15 cellular contexts compared by ENCODE assay signal in genomic region chr10:55024718-55025117, GRCh38.
DNase-seq lines count a peak whose midpoint lies in the region; ATAC-seq, FAIRE-seq and TF ChIP-seq lines count a peak whose summit lies in the region.
"Had no signal": no experiment of that assay in that cellular context is flagged by ENCODE, and none has a peak within 500 bp of the region (broad histone marks: within the 10 kb centered on the region; RNA-seq: fewer than 3 reads in every experiment).

No MANE protein-coding gene starts in this region.

- H3K9me3 ChIP-seq in smooth muscle cell (replicated peaks; ENCODE audit: low read depth) (no peaks in the 10 kb centered on the region), pancreas (no peaks in the 10 kb centered on the region)
- H3K9me3 ChIP-seq: ovary, testis had no signal

- WGBS in smooth muscle cell (ENCODE audit: low lambda C conversion rate), result 6% methylated on average over 1 of the region's 1 CpG
- WGBS in pancreas, 2 donors, result 0% methylated on average over 1 of the region's 1 CpG

- no peak for FAIRE-seq in pancreas (lab: Jason Lieb, UNC)
- FAIRE-seq: astrocyte, D721Med had no signal

- peaks cover 13% of the 10 kb centered on the region for H3K4me1 Mint-ChIP-seq in brain

- H3K9ac ChIP-seq in smooth muscle cell (ENCODE audit: low read depth), result no peak overlapping the region

- peak overlapping the region in 2 of 5 experiments; percentile 8 to 54 for H3K4me3 Mint-ChIP-seq in brain

- DNase-seq in NCI-H510A treated with DMSO at 0.1 percent for 48 hours (lab: John Stamatoyannopoulos, UW) (peak; percentile 3), NCI-H510A (lab: John Stamatoyannopoulos, UW) (no peak), NCI-H774 (lab: John Stamatoyannopoulos, UW) (peak; percentile 15), smooth muscle cell (lab: John Stamatoyannopoulos, UW; ENCODE audit: unreplicated experiment) (no peak), pancreas (no peak), NCI-H524 treated with DMSO at 0.1 percent for 48 hours (lab: John Stamatoyannopoulos, UW) (no peak), NCI-H1930 (lab: John Stamatoyannopoulos, UW) (no peak)
- DNase-seq: effector memory CD4-positive, alpha-beta T cell; foreskin melanocyte; KG1; ovary; testis had no signal

- H3K27ac Mint-ChIP-seq in brain, result peak overlapping the region; percentile 43 to 86 (median 65)

- H2AFZ ChIP-seq in smooth muscle cell (ENCODE audit: low read depth), result peak overlapping the region; percentile 31

- H3K4me1 ChIP-seq in smooth muscle cell (ENCODE audit: low read depth), result no peaks in the 10 kb centered on the region
- no peaks in the 10 kb centered on the region for H3K4me1 ChIP-seq in pancreas
- H3K4me1 ChIP-seq: testis had no signal

- H3K79me2 ChIP-seq in smooth muscle cell (ENCODE audit: low read depth), result no peaks in the 10 kb centered on the region

- H3K27me3 ChIP-seq in smooth muscle cell (ENCODE audit: low read depth) (peaks cover 14% of the 10 kb centered on the region), pancreas (no peaks in the 10 kb centered on the region)
- H3K27me3 ChIP-seq: ovary, testis had no signal

- no peak overlapping the region for H3K4me2 ChIP-seq in smooth muscle cell

- no peak for TF ChIP-seq CTCF in brain (conservative IDR thresholded peaks at IDR 0.05)
- TF ChIP-seq CTCF in smooth muscle cell (IDR thresholded peaks at IDR 0.05; ENCODE audit: borderline replicate concordance, insufficient read depth, poor library complexity, severe bottlenecking), result no peak
- TF ChIP-seq CTCF in pancreas (IDR thresholded peaks at IDR 0.05), result no peak

- H3K36me3 ChIP-seq in smooth muscle cell (ENCODE audit: low read depth), result no peaks in the 10 kb centered on the region
- H3K36me3 ChIP-seq in pancreas, result no peaks in the 10 kb centered on the region
- H3K36me3 ChIP-seq: ovary had no signal

- no peak for ATAC-seq in pancreas

- H3K9me3 Mint-ChIP-seq in brain, result peaks cover 0 to 4% (median 0%) of the 10 kb centered on the region in 5 experiments

- no peaks in the 10 kb centered on the region for H3F3A ChIP-seq in smooth muscle cell (ENCODE audit: low read depth)

- H4K20me1 ChIP-seq in smooth muscle cell (ENCODE audit: low read depth), result no peaks in the 10 kb centered on the region

- no peaks in the 10 kb centered on the region for H3K27me3 Mint-ChIP-seq in brain

- no peak overlapping the region for H3K4me3 ChIP-seq in smooth muscle cell
- H3K4me3 ChIP-seq in pancreas, result no peak overlapping the region
- H3K4me3 ChIP-seq: ovary, testis had no signal

- H3K27ac ChIP-seq in smooth muscle cell (ENCODE audit: low read depth) (no peak overlapping the region), pancreas (no peak overlapping the region)
- H3K27ac ChIP-seq: ovary, testis had no signal

- intact Hi-C loops in pancreas (cut with DNase I), result no loop called here

- H3K36me3 Mint-ChIP-seq in brain, result no peaks in the 10 kb centered on the region

Comparison
In these comparisons a context has a peak if more than half of its experiments do, and no peak if none do; other contexts are left out.
1. DNase-seq: peak in NCI-H510A treated with DMSO at 0.1 percent for 48 hours (single experiment) and NCI-H774 (single experiment); none in NCI-H510A (single experiment), smooth muscle cell (single experiment), pancreas (0 of 6), NCI-H524 treated with DMSO at 0.1 percent for 48 hours (single experiment) and NCI-H1930 (0 of 2).